Comparison of ENCODE assay signal across 8 cellular contexts in genomic region chr21:33640697-33641338, GRCh38. TPM values are rescaled to one million over a fixed set of nuclear protein-coding genes. Genes with fewer than 3 reads are reported as not detected.
DNase-seq lines count a peak whose midpoint lies in the region; ATAC-seq and TF ChIP-seq lines count a peak whose summit lies in the region.

No MANE protein-coding gene starts in this region.

- 27 to 29% methylated on average over 18 of the region's 18 CpGs for WGBS in GM23248 (ENCODE audit: low coverage in 1 of 2, low lambda C conversion rate in 2 of 2, missing lambda C conversion rate in 2 of 2), 2 experiments

- TF ChIP-seq CTCF in AG09309 (IDR thresholded peaks at IDR 0.05; ENCODE audit: control insufficient read depth, insufficient read depth, low read depth, low read length, missing control alignments): no peak
- TF ChIP-seq CTCF in WI38 (IDR thresholded peaks at IDR 0.05; ENCODE audit: low read depth, low read length): no peak
- TF ChIP-seq CTCF in foreskin keratinocyte (conservative IDR thresholded peaks at IDR 0.05): no peak
- TF ChIP-seq CTCF in GM13977 (IDR thresholded peaks at IDR 0.05; ENCODE audit: extremely low read depth, insufficient read depth, missing control alignments): no peak

- H3K4me1 ChIP-seq in GM23248 (ENCODE audit: insufficient read depth) (peaks cover 22% of the 10 kb centered on the region), foreskin keratinocyte (peaks cover 18% of the 10 kb centered on the region), rectal smooth muscle tissue (ENCODE audit: control insufficient read depth, insufficient read depth, low read length) (peaks cover 7% of the 10 kb centered on the region)

- DNase-seq in AG09309 (ENCODE audit: low read depth) (no peak), GM23248 (peak; percentile 71), foreskin keratinocyte (no peak), KG1 (lab: John Stamatoyannopoulos, UW) (no peak), GM13977 (ENCODE audit: low spot score) (no peak)

- H3K9me3 ChIP-seq in GM23248 (ENCODE audit: low read depth): no peaks in the 10 kb centered on the region

- ATAC-seq in foreskin keratinocyte (no peak), GM21786 (IDR thresholded peaks at IDR 0.05; ENCODE audit: unreplicated experiment) (no peak)

- H3K36me3 ChIP-seq in GM23248 (ENCODE audit: low read depth) (no peaks in the 10 kb centered on the region), rectal smooth muscle tissue (ENCODE audit: control insufficient read depth, insufficient read depth, low read length) (no peaks in the 10 kb centered on the region)

- peaks cover 24% of the 10 kb centered on the region for H3F3A ChIP-seq in GM23248 (ENCODE audit: insufficient read depth)

- H3K4me3 ChIP-seq in AG09309 (ENCODE audit: control insufficient read depth, low read depth, low read length) (peak overlapping the region; percentile 69), GM23248 (peak overlapping the region; percentile 92), WI38 (ENCODE audit: low read depth, low read length) (peak overlapping the region; percentile 64), rectal smooth muscle tissue (ENCODE audit: low read length) (peak overlapping the region; percentile 99)

- H3K4me2 ChIP-seq in GM23248 (ENCODE audit: unreplicated experiment): peak overlapping the region; percentile 89

- H4K20me1 ChIP-seq in GM23248 (ENCODE audit: insufficient read depth): 0 out of 2 replicates have a peak, but pooled peaks cover 3% of the 10 kb centered on the region

- peak overlapping the region; percentile 89 for H3K27ac ChIP-seq in GM23248
- H3K27ac ChIP-seq in foreskin keratinocyte: peak overlapping the region; percentile 11
- H3K27ac ChIP-seq in rectal smooth muscle tissue (ENCODE audit: low read depth, low read length): peak overlapping the region; percentile 95

- in situ Hi-C loops in GM23248 (cut with MboI): loop anchor here (10.0 kb wide), 1 partner anchor 244 kb away; no protein-coding TSS in a partner anchor
- in situ Hi-C loops in GM13977 (cut with MboI; ENCODE audit: low pct_unique_long_range_greater_than_20kb, low sequenced_read_pairs, unreplicated experiment): no loop called here

- H2AFZ ChIP-seq in GM23248: peak overlapping the region; percentile 90

- peak overlapping the region; percentile 89 for H3K9ac ChIP-seq in GM23248
- H3K9ac ChIP-seq in rectal smooth muscle tissue (ENCODE audit: low read length): peak overlapping the region; percentile 93

- H3K27me3 ChIP-seq in GM23248 (replicated peaks; ENCODE audit: insufficient read depth) (no peaks in the 10 kb centered on the region), foreskin keratinocyte (no peaks in the 10 kb centered on the region), rectal smooth muscle tissue (ENCODE audit: control insufficient read depth, insufficient read depth, low read length) (no peaks in the 10 kb centered on the region)

- H3K9me2 ChIP-seq in GM23248 (ENCODE audit: insufficient read depth): no peaks in the 10 kb centered on the region

- peaks cover 82% of the 10 kb centered on the region for H3K79me2 ChIP-seq in GM23248 (ENCODE audit: insufficient read depth)

RNA-seq across cellular contexts. Expression of gene CRYZL1, which starts 0.7 kb away (rescaled TPM):
- total RNA-seq in GM23248 (2014; rRNA removed; shearing (Covaris generic)): 13.6 and 18.3 TPM in 2 replicates
- polyA plus RNA-seq in GM23248 (2016; fragmentation: Nextera tagmentation; extraction: Ambion mirVana) (35.7 and 37.4 TPM in 2 replicates), foreskin keratinocyte (18.7 and 19.9 TPM in 2 replicates)
- total RNA-seq in foreskin keratinocyte: 15.5 and 17.2 TPM in 2 replicates

RNA-seq across cellular contexts. Expression of gene ITSN1, which starts 1.5 kb away (rescaled TPM):
- 35.5 and 43.4 TPM in 2 replicates for total RNA-seq in GM23248 (2014; rRNA removed; shearing (Covaris generic))
- polyA plus RNA-seq in GM23248 (2016; fragmentation: Nextera tagmentation; extraction: Ambion mirVana) (48.2 and 57.1 TPM in 2 replicates), foreskin keratinocyte (13.3 and 13.6 TPM in 2 replicates)
- 37.7 and 38.0 TPM in 2 replicates for total RNA-seq in foreskin keratinocyte

RNA-seq across cellular contexts. Expression of gene DONSON, which starts 52.3 kb away (rescaled TPM):
- 13.2 and 18.2 TPM in 2 replicates for total RNA-seq in GM23248 (2014; rRNA removed; shearing (Covaris generic))
- 14.1 and 16.8 TPM in 2 replicates for polyA plus RNA-seq in GM23248 (2016; fragmentation: Nextera tagmentation; extraction: Ambion mirVana)
- 30.0 and 31.2 TPM in 2 replicates for total RNA-seq in foreskin keratinocyte
- 19.5 and 23.3 TPM in 2 replicates for polyA plus RNA-seq in foreskin keratinocyte

Comparison
In these comparisons a context has a peak if more than half of its experiments do, and no peak if none do; other contexts are left out.
1. H3K27ac ChIP-seq: peak in every context shown above with its lines; median percentile 95 in rectal smooth muscle tissue; 89 in GM23248; 11 in foreskin keratinocyte.